In genomic region chr13:23129329-23129728, GRCh38 we compare ENCODE assay signal across 1 cellular context.
TF ChIP-seq lines count a peak whose summit lies in the region.

No MANE protein-coding gene starts in this region.

TF ChIP-seq in H1, 55 proteins besides CTCF, POLR2A, EP300 and RAD21 (continued from another document):
- TF ChIP-seq CHD7 (IDR thresholded peaks at IDR 0.05; ENCODE audit: insufficient replicate concordance, low read length) (no peak), NANOG (IDR thresholded peaks at IDR 0.05; ENCODE audit: insufficient read depth, low read depth, low read length, poor library complexity, severe bottlenecking) (no peak), USF2 (IDR thresholded peaks at IDR 0.05; ENCODE audit: low read length) (no peak), CBX8 (IDR thresholded peaks at IDR 0.05; ENCODE audit: borderline replicate concordance, low read depth, low read length) (no peak), CREB1 (IDR thresholded peaks at IDR 0.05) (no peak), ASH2L (IDR thresholded peaks at IDR 0.05; ENCODE audit: low read length) (no peak)
